ENCODE assay signal across 1 cellular context in genomic region chr10:4708123-4708759, GRCh38.
TF ChIP-seq lines count a peak whose summit lies in the region.

No MANE protein-coding gene starts in this region.

TF ChIP-seq in SK-N-SH, 30 proteins besides CTCF, POLR2A, EP300 and RAD21 (continued from another document):
- TF ChIP-seq FOXJ3 (CRISPR knock-in tag; IDR thresholded peaks at IDR 0.05), result no peak
TF ChIP-seq in SK-N-SH: peak in this region for 0.
